In the genomic region with DNA sequence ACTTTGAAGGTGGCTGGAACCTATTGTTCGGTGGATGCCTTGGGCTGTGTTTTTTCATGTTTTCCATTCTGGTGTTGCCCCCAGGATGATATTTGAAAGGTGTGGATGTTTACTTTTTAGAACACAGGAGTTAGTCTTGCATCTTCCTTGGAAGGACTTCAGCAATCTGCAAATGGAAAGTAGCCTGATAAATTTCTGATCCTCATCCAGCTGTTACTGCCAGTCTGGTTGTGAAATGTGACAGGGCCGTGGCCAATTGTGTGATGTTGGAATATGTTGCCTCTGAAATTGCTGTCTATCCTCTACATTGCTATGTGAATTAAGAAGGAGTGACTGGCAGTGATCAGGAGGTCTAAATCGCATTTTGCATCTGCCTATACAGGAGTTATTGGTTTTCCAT, we compare ENCODE assay signal across 17 cellular contexts.
"Had no signal": no experiment of that assay in that cellular context is flagged by ENCODE, and none has a peak within 500 bp of the region (broad histone marks: within the 10 kb centered on the region; RNA-seq: fewer than 3 reads in every experiment).

No MANE protein-coding gene starts in this region.

- H3K4me3 ChIP-seq: lower lobe of right lung, thyroid gland had no signal

- H3K27ac Mint-ChIP-seq: activated naive CD8-positive, alpha-beta T cell treated with anti-CD3 and anti-CD28 coated beads, Interleukin-2, amount 10 ng/mL, durations not matched to agents 7 days and 5 days; activated T-helper 17 cell treated with anti-CD3 and anti-CD28 coated beads, Interleukin-2, amount 50 U/mL, for 72 hours; mesothelial cell of epicardium; progenitor cell of endocrine pancreas; stimulated activated memory B cell treated with anti-CD40 and anti-IgM and Interleukin-4, amounts not matched to agents 10 μg/mL and 1 μg/mL and 100 μg/mL, for 72 hours had no signal

- H3K9me3 Mint-ChIP-seq: activated naive CD8-positive, alpha-beta T cell treated with anti-CD3 and anti-CD28 coated beads, Interleukin-2, amount 10 ng/mL, durations not matched to agents 7 days and 5 days; stimulated activated memory B cell treated with anti-CD40 and anti-IgM and Interleukin-4, amounts not matched to agents 10 μg/mL and 1 μg/mL and 100 μg/mL, for 72 hours had no signal

- H3K27me3 Mint-ChIP-seq: progenitor cell of endocrine pancreas had no signal

- H3K27ac ChIP-seq: brain microvascular endothelial cell, lower lobe of right lung had no signal

- H3K4me1 Mint-ChIP-seq: stimulated activated memory B cell treated with anti-CD40 and anti-IgM and Interleukin-4, amounts not matched to agents 10 μg/mL and 1 μg/mL and 100 μg/mL, for 72 hours had no signal

- DNase-seq: activated CD4-positive, alpha-beta T cell treated with anti-CD3 and anti-CD28 coated beads for 1 hour; activated CD4-positive, alpha-beta T cell treated with anti-CD3 and anti-CD28 coated beads, Interleukin-2, amount 50 U/mL, for 48 hours; activated naive CD4-positive, alpha-beta T cell treated with Interleukin-2 at 50 U/mL for 16 hours; activated naive CD8-positive, alpha-beta T cell treated with anti-CD3 and anti-CD28 coated beads, Interleukin-2, amount 10 ng/mL, durations not matched to agents 7 days and 5 days; activated T-cell treated with anti-CD3 and anti-CD28 coated beads for 4 hours; brain microvascular endothelial cell; effector CD4-positive, alpha-beta T cell; lower lobe of right lung; stimulated activated CD4-positive, alpha-beta T cell treated with anti-CD3 and anti-CD28 coated beads, Interleukin-4, amount 100 ng/mL, for 4 hours; SW 1271; T-helper 2 cell; thyroid gland had no signal

- H3K27me3 ChIP-seq: brain microvascular endothelial cell, thyroid gland had no signal

- H3K36me3 Mint-ChIP-seq: activated naive CD8-positive, alpha-beta T cell treated with anti-CD3 and anti-CD28 coated beads, Interleukin-2, amount 10 ng/mL, durations not matched to agents 7 days and 5 days; mesothelial cell of epicardium; stimulated activated memory B cell treated with anti-CD40 and anti-IgM and Interleukin-4, amounts not matched to agents 10 μg/mL and 1 μg/mL and 100 μg/mL, for 72 hours had no signal

- H3K4me3 Mint-ChIP-seq: activated naive CD8-positive, alpha-beta T cell treated with anti-CD3 and anti-CD28 coated beads, Interleukin-2, amount 10 ng/mL, durations not matched to agents 7 days and 5 days; activated T-helper 17 cell treated with anti-CD3 and anti-CD28 coated beads, Interleukin-2, amount 50 U/mL, for 72 hours; mesothelial cell of epicardium; neural crest cell; stimulated activated memory B cell treated with anti-CD40 and anti-IgM and Interleukin-4, amounts not matched to agents 10 μg/mL and 1 μg/mL and 100 μg/mL, for 72 hours had no signal

- H3K36me3 ChIP-seq: brain microvascular endothelial cell, lower lobe of right lung, thyroid gland had no signal

- H3K9me3 ChIP-seq: lower lobe of right lung, thyroid gland had no signal
